7 cellular contexts compared by ENCODE assay signal in genomic region chr19:570814-571126, GRCh38. TPM values are rescaled to one million over a fixed set of nuclear protein-coding genes. Genes with fewer than 3 reads are reported as not detected.
DNase-seq lines count a peak whose midpoint lies in the region; ATAC-seq and TF ChIP-seq lines count a peak whose summit lies in the region.
"Not testable (repeated sequence)": the region's sequence is repeated elsewhere in the genome, so short reads cannot be mapped to it uniquely, and the experiment has no call there.
"Had no signal": no experiment of that assay in that cellular context is flagged by ENCODE, and none has a peak within 500 bp of the region (broad histone marks: within the 10 kb centered on the region; RNA-seq: fewer than 3 reads in every experiment).

No MANE protein-coding gene starts in this region.

- peak overlapping the region; percentile 72; the same call in 1 of the 2 replicates for H3K4me3 ChIP-seq in GM08714 (ENCODE audit: low read length)
- H3K4me3 ChIP-seq in SK-N-MC: peak overlapping the region; percentile 75
- H3K4me3 ChIP-seq in ascending aorta: peak overlapping the region; percentile 72 to 100
- peak overlapping the region; percentile 52 for H3K4me3 ChIP-seq in fibroblast of villous mesenchyme (ENCODE audit: low read depth, low read length)
- peak overlapping the region; percentile 60 to 64 for H3K4me3 ChIP-seq in muscle layer of colon (ENCODE audit: low read depth in 1 of 2, low read length in 2 of 2)

- H3K27ac ChIP-seq in SK-N-MC: peak overlapping the region; percentile 98
- H3K27ac ChIP-seq in ascending aorta: not testable (repeated sequence)
- peak overlapping the region; percentile 94 for H3K27ac ChIP-seq in muscle layer of colon (ENCODE audit: low read depth, low read length)

- H3K4me3 Mint-ChIP-seq in stimulated activated naive CD8-positive, alpha-beta T cell treated with anti-CD3 and anti-CD28 coated beads, Interleukin-15, amount 100 ng/mL, for 72 hours: peak overlapping the region; percentile 88 to 93

- not testable (repeated sequence) for TF ChIP-seq CTCF in ascending aorta (IDR thresholded peaks at IDR 0.05); fibroblast of villous mesenchyme (IDR thresholded peaks at IDR 0.05; ENCODE audit: insufficient read depth, low read depth, low read length)

- intact Hi-C loops in ascending aorta (cut with DNase I): loop anchor here (5.0 kb wide), 2 partner anchors 62 to 227 kb away; partner anchors contain the start of genes POLRMT and PTBP1

- H3K27me3 ChIP-seq in ascending aorta; muscle layer of colon (ENCODE audit: control insufficient read depth in 1 of 2, insufficient read depth in 2 of 2, low read length in 2 of 2): not testable (repeated sequence)

- H3K9me3 ChIP-seq in SK-N-MC (ENCODE audit: low read depth, low read length); ascending aorta; muscle layer of colon (ENCODE audit: low read length): not testable (repeated sequence)

- H3K4me1 ChIP-seq in ascending aorta (peaks cover 6 to 31% of the 10 kb centered on the region in 2 donors), muscle layer of colon (ENCODE audit: insufficient read depth, low read length) (peaks cover 35% of the 10 kb centered on the region)

- peaks cover 46% of the 10 kb centered on the region for H3K4me1 Mint-ChIP-seq in stimulated activated naive CD8-positive, alpha-beta T cell treated with anti-CD3 and anti-CD28 coated beads, Interleukin-15, amount 100 ng/mL, for 72 hours

- H3K36me3 ChIP-seq in SK-N-MC (ENCODE audit: insufficient read depth, low read length); ascending aorta; muscle layer of colon (ENCODE audit: insufficient read depth, low read length): not testable (repeated sequence)

- not testable (repeated sequence) for H3K27me3 Mint-ChIP-seq in stimulated activated naive CD8-positive, alpha-beta T cell treated with anti-CD3 and anti-CD28 coated beads, Interleukin-15, amount 100 ng/mL, for 72 hours

- not testable (repeated sequence) for DNase-seq in SK-N-MC (ENCODE audit: low read depth, low spot score); ascending aorta (ENCODE audit: low spot score in 2 of 2); fibroblast of villous mesenchyme (ENCODE audit: low read depth); stimulated activated naive CD8-positive, alpha-beta T cell treated with anti-CD3 and anti-CD28 coated beads, Interleukin-15, amount 100 ng/mL, for 72 hours

- not testable (repeated sequence) for H3K9me3 Mint-ChIP-seq in stimulated activated naive CD8-positive, alpha-beta T cell treated with anti-CD3 and anti-CD28 coated beads, Interleukin-15, amount 100 ng/mL, for 72 hours

- peak overlapping the region; percentile 72 for H3K9ac ChIP-seq in SK-N-MC (ENCODE audit: insufficient read length)
- not testable (repeated sequence) for H3K9ac ChIP-seq in muscle layer of colon (ENCODE audit: low read length)

- not testable (repeated sequence) for ATAC-seq in stimulated activated naive CD8-positive, alpha-beta T cell treated with anti-CD3 and anti-CD28 coated beads, Interleukin-15, amount 100 ng/mL, for 72 hours

- H3K27ac Mint-ChIP-seq in stimulated activated naive CD8-positive, alpha-beta T cell treated with anti-CD3 and anti-CD28 coated beads, Interleukin-15, amount 100 ng/mL, for 72 hours: peak overlapping the region; percentile 55 to 86

RNA-seq across cellular contexts. Expression of gene BSG, which starts 1.6 kb away (rescaled TPM):
- total RNA-seq in ascending aorta (647 TPM), fibroblast of villous mesenchyme (191 and 207 TPM in 2 replicates)

RNA-seq across cellular contexts. Expression of gene HCN2, which starts 18.9 kb away (rescaled TPM):
- not detected for total RNA-seq in ascending aorta
- total RNA-seq in fibroblast of villous mesenchyme: 0.32 and 0.86 TPM in 2 replicates

RNA-seq across cellular contexts. Expression of gene GZMM, which starts 26.9 kb away (rescaled TPM):
- total RNA-seq in ascending aorta (not detected), fibroblast of villous mesenchyme (0.32 and 0.43 TPM in 2 replicates)
- total RNA-seq: occipital lobe had no signal

RNA-seq across cellular contexts. Expression of gene CDC34, which starts 39.2 kb away (rescaled TPM):
- 124 TPM for total RNA-seq in ascending aorta
- 52.2 and 53.1 TPM in 2 replicates for total RNA-seq in fibroblast of villous mesenchyme
